ENCODE assay signal across 15 cellular contexts in genomic region chr10:34612938-34613337, GRCh38.
DNase-seq lines count a peak whose midpoint lies in the region; TF ChIP-seq lines count a peak whose summit lies in the region.
"Had no signal": no experiment of that assay in that cellular context is flagged by ENCODE, and none has a peak within 500 bp of the region (broad histone marks: within the 10 kb centered on the region; RNA-seq: fewer than 3 reads in every experiment).

No MANE protein-coding gene starts in this region.

- no peaks in the 10 kb centered on the region for H3K27me3 ChIP-seq in A673 (replicated peaks; ENCODE audit: insufficient read depth, low read depth, low read length, poor library complexity)
- H3K27me3 ChIP-seq in H9 (ENCODE audit: insufficient read depth, low read length), result no peaks in the 10 kb centered on the region
- H3K27me3 ChIP-seq in iPS-20b (ENCODE audit: insufficient read depth, low read length), result no peaks in the 10 kb centered on the region
- no peaks in the 10 kb centered on the region for H3K27me3 ChIP-seq in H7 (ENCODE audit: control insufficient read depth, insufficient read depth, low read length)

- no peak overlapping the region for H2BK15ac ChIP-seq in H9 (ENCODE audit: low read depth, low read length)

- H3K27ac ChIP-seq in A673 (ENCODE audit: low read depth, low read length, poor library complexity, severe bottlenecking) (peak overlapping the region; percentile 31), H9 (ENCODE audit: insufficient read length, low read depth, low read length) (no peak overlapping the region), SK-N-MC (peak overlapping the region; percentile 69), iPS-20b (ENCODE audit: low read length) (peak overlapping the region; percentile 52)
- H3K27ac ChIP-seq: C4-2B, GM23248 had no signal

- H3K27ac Mint-ChIP-seq in H9, result peak overlapping the region; percentile 29 to 81 (median 48); a peak in 4 of 7 replicates
- H3K27ac Mint-ChIP-seq: CD4-positive, alpha-beta T cell had no signal

- H3K4me2 ChIP-seq in H9 (ENCODE audit: insufficient read depth, insufficient read length, low read length), result no peak overlapping the region

- CTCF ChIA-PET in A673 (lab: Charles Lee), result no interaction called here

- H3K27me3 Mint-ChIP-seq in H9 (ENCODE audit: low read depth), result no peaks in the 10 kb centered on the region

- H2BK12ac ChIP-seq in H9 (ENCODE audit: insufficient read length, low read depth, low read length), result no peak overlapping the region

- H2BK5ac ChIP-seq in H9 (ENCODE audit: insufficient read length, low read length), result no peak overlapping the region

- 0 out of 2 replicates have a peak, but pooled peaks cover 2% of the 10 kb centered on the region for H3K79me2 ChIP-seq in H9 (ENCODE audit: insufficient read depth, low read length)

- no peaks in the 10 kb centered on the region for H3K36me3 Mint-ChIP-seq in H9 (ENCODE audit: insufficient read depth in 1 of 3, low read depth in 3 of 3)

- no peak overlapping the region for H3K18ac ChIP-seq in H9 (ENCODE audit: insufficient read length, low read depth, low read length)

- no peak overlapping the region for H3K14ac ChIP-seq in H9 (ENCODE audit: insufficient read depth, low read length)

- H3K23ac ChIP-seq in H9 (ENCODE audit: insufficient read length, low read depth, low read length), result no peak overlapping the region

- intact Hi-C loops in A673 (cut with micrococcal nuclease; ENCODE audit: unreplicated experiment), result no loop called here

- H4K91ac ChIP-seq in H9 (ENCODE audit: insufficient read length, low read depth, low read length), result no peak overlapping the region

- peaks cover 24% of the 10 kb centered on the region for H3K4me1 ChIP-seq in A673 (ENCODE audit: insufficient read depth, low read length, poor library complexity, severe bottlenecking)
- H3K4me1 ChIP-seq in H9 (ENCODE audit: insufficient read depth, low read length), result no peaks in the 10 kb centered on the region; the same call in 1 of the 2 replicates
- H3K4me1 ChIP-seq in iPS-20b (ENCODE audit: insufficient read depth, low read length), result peaks cover 22% of the 10 kb centered on the region
- H3K4me1 ChIP-seq: Caco-2 had no signal

- peaks cover 2% of the 10 kb centered on the region for H3K79me1 ChIP-seq in H9 (ENCODE audit: insufficient read depth, low read depth, low read length, poor library complexity, severe bottlenecking)

- H3K4me1 Mint-ChIP-seq in H9, result peaks cover 26 to 30% of the 10 kb centered on the region in 2 experiments

- no CpG with 5 or more reads among the region's 1 CpG for WGBS in H9 (ENCODE audit: extremely low coverage, insufficient read length, low lambda C conversion rate)

- H3K9me3 ChIP-seq in A673 (ENCODE audit: low read depth, low read length, poor library complexity, severe bottlenecking) (no peaks in the 10 kb centered on the region), H9 (ENCODE audit: control insufficient read depth, low read depth, low read length) (no peaks in the 10 kb centered on the region), SK-N-MC (ENCODE audit: low read depth, low read length) (no peaks in the 10 kb centered on the region), iPS-20b (ENCODE audit: insufficient read depth, low read depth, low read length) (no peaks in the 10 kb centered on the region)
- H3K9me3 ChIP-seq: Caco-2, HAP-1 had no signal

- TF ChIP-seq CTCF in A673 (conservative IDR thresholded peaks at IDR 0.05; ENCODE audit: low read depth, low read length) (no peak), H9 (conservative IDR thresholded peaks at IDR 0.05) (no peak)

- H3K36me3 ChIP-seq in A673 (ENCODE audit: insufficient read depth, low read length, poor library complexity, severe bottlenecking), result no peaks in the 10 kb centered on the region
- no peaks in the 10 kb centered on the region for H3K36me3 ChIP-seq in SK-N-MC (ENCODE audit: insufficient read depth, low read length)
- H3K36me3 ChIP-seq in iPS-20b (ENCODE audit: insufficient read depth, low read depth, low read length), result no peaks in the 10 kb centered on the region
- no peaks in the 10 kb centered on the region for H3K36me3 ChIP-seq in H7 (replicated peaks; ENCODE audit: control insufficient read depth, insufficient read depth, low read length)
- H3K36me3 ChIP-seq: HAP-1 had no signal

- no peak overlapping the region for H4K8ac ChIP-seq in H9 (replicated peaks; ENCODE audit: insufficient read length, low read depth, low read length)

- no peak overlapping the region for H2AFZ ChIP-seq in H9 (ENCODE audit: low read length)
- H2AFZ ChIP-seq: GM23248 had no signal

- BruUV-seq in A673 (replicated peaks; lab: Mats Ljungman, UMichigan), result no TSS peak

- no peak overlapping the region for H2BK120ac ChIP-seq in H9 (ENCODE audit: low read depth, low read length, poor library complexity, severe bottlenecking)

- no peak overlapping the region for H3K56ac ChIP-seq in H9 (ENCODE audit: insufficient read length, low read depth, low read length)

- H4K20me1 ChIP-seq in H9 (ENCODE audit: control insufficient read depth, insufficient read depth, insufficient read length), result no peaks in the 10 kb centered on the region

- H3K4me3 ChIP-seq in A673 (ENCODE audit: low read depth, low read length, poor library complexity, severe bottlenecking), result peak overlapping the region; percentile 14
- peak overlapping the region; percentile 61 for H3K4me3 ChIP-seq in SK-N-MC
- H3K4me3 ChIP-seq in iPS-20b (ENCODE audit: low read length), result no peak overlapping the region
- no peak overlapping the region for H3K4me3 ChIP-seq in H7 (ENCODE audit: insufficient read depth, low read depth, low read length)
- H3K4me3 ChIP-seq: GM23248, HAP-1, K562 had no signal

- no peak overlapping the region for H3K4ac ChIP-seq in H9 (ENCODE audit: low read depth, low read length)

- no peak overlapping the region for H2AK5ac ChIP-seq in H9 (ENCODE audit: insufficient read length, low read length)

- H3T11ph ChIP-seq in H9 (ENCODE audit: low read length), result no peak overlapping the region

- no peak overlapping the region for H2BK20ac ChIP-seq in H9 (ENCODE audit: low read depth, low read length, poor library complexity, severe bottlenecking)

- H3K9me3 Mint-ChIP-seq in H9, result no peaks in the 10 kb centered on the region
- H3K9me3 Mint-ChIP-seq: CD4-positive, alpha-beta T cell had no signal

- no peak overlapping the region for H3K4me3 Mint-ChIP-seq in H9
- H3K4me3 Mint-ChIP-seq: CD4-positive, alpha-beta T cell had no signal

- H4K5ac ChIP-seq in H9 (ENCODE audit: insufficient read length, low read depth, low read length), result no peak overlapping the region

- no peaks in the 10 kb centered on the region for H3K23me2 ChIP-seq in H9 (ENCODE audit: insufficient read length, low read depth, low read length, poor library complexity, severe bottlenecking)

- POLR2A ChIA-PET in A673 (lab: Charles Lee; ENCODE audit: low non-redundant PET), result no interaction called here

- DNase-seq in A673 (ENCODE audit: low spot score) (no peak), H9 (no peak), SK-N-MC (ENCODE audit: low read depth, low spot score) (no peak), NCI-H345 (lab: John Stamatoyannopoulos, UW) (no peak), NCI-H2171 treated with DMSO at 0.1 percent for 48 hours (lab: John Stamatoyannopoulos, UW) (no peak), H7 (no peak)
- DNase-seq: AML-193; Caco-2; CD4-positive, alpha-beta T cell; GDM1 had no signal

- H3K9ac ChIP-seq in H9 (ENCODE audit: extremely low read depth, insufficient read length, low read length) (no peak overlapping the region), SK-N-MC (ENCODE audit: insufficient read length) (no peak overlapping the region), iPS-20b (ENCODE audit: low read depth, low read length) (no peak overlapping the region)
- H3K9ac ChIP-seq: GM23248 had no signal

Comparison
In these comparisons a context has a peak if more than half of its experiments do, and no peak if none do; other contexts are left out.
1. H3K4me3 ChIP-seq: peak in A673 (single experiment) and SK-N-MC (single experiment); none in iPS-20b (single experiment) and H7 (single experiment).